ENCODE assay signal across 1 cellular context in the genomic region with DNA sequence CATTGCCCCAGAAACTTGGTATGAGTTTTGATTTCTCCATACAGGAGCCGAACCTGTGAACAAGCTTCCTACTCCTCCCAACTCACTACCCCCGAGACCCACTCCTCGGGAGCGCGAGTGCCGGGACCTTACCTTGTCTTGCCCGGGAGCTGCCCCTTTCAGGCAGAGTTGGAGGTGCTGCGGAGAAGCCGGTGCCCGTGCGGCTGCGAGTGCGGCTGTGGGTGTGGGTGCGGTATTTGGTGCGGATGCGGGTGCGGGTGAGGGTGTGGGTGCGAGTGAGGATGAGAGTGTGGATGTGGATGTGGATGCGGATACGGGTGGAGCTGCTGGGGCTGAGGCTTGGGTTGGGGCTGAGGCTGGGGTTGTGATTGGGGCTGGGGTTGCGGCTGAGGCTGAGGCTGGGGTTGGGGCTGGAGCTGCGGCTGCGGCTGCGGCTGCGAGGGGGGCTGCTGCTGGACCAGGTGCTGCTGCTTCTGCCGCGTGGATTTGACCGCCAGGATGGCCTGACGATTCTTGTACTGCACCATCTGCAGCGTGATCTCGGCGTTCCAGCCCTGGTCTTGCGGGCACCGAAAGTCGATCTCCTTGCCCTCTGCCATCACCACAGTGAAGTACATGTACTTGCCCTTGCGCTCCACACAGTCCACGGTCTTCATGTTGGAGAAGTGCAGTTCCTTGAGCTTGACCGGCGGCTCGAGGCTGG.
TF ChIP-seq lines count a peak whose summit lies in the region.

No MANE protein-coding gene starts in this region.

TF ChIP-seq in HEK293, 187 proteins besides CTCF, POLR2A, EP300 and RAD21 (continued from another document):
- peak; percentile 21; the same call in 1 of the 2 replicates for TF ChIP-seq KLF16 (tag by site-specific recombination; IDR thresholded peaks at IDR 0.05)
- TF ChIP-seq ZNF501 (tag by site-specific recombination; IDR thresholded peaks at IDR 0.05) = peak; percentile 31; the same call in 1 of the 2 replicates
- TF ChIP-seq, protein P1, sequence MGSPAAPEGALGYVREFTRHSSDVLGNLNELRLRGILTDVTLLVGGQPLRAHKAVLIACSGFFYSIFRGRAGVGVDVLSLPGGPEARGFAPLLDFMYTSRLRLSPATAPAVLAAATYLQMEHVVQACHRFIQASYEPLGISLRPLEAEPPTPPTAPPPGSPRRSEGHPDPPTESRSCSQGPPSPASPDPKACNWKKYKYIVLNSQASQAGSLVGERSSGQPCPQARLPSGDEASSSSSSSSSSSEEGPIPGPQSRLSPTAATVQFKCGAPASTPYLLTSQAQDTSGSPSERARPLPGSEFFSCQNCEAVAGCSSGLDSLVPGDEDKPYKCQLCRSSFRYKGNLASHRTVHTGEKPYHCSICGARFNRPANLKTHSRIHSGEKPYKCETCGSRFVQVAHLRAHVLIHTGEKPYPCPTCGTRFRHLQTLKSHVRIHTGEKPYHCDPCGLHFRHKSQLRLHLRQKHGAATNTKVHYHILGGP (tag by site-specific recombination; IDR thresholded peaks at IDR 0.05) = no peak
- 0 out of 2 replicates have a peak, but pooled peaks have one; percentile 4 for TF ChIP-seq ZNF146 (tag by site-specific recombination; IDR thresholded peaks at IDR 0.05)
- TF ChIP-seq ZXDB (tag by site-specific recombination; IDR thresholded peaks at IDR 0.05) = no peak
- TF ChIP-seq ZNF24 (tag by site-specific recombination; IDR thresholded peaks at IDR 0.05) = no peak
- peak; percentile 73 for TF ChIP-seq ZFHX2 (tag by site-specific recombination; conservative IDR thresholded peaks at IDR 0.05)
- no peak for TF ChIP-seq ZNF324 (tag by site-specific recombination; IDR thresholded peaks at IDR 0.05)
- 0 out of 2 replicates have a peak, but pooled peaks have one; percentile 13 for TF ChIP-seq ZEB2 (tag by site-specific recombination; IDR thresholded peaks at IDR 0.05)
- peak; percentile 80 for TF ChIP-seq GLI4 (tag by site-specific recombination; IDR thresholded peaks at IDR 0.05)
- TF ChIP-seq EGR2 (tag by site-specific recombination; IDR thresholded peaks at IDR 0.05; ENCODE audit: low read depth) = peak; percentile 77
- no peak for TF ChIP-seq BCL11A (tag by site-specific recombination; IDR thresholded peaks at IDR 0.05; ENCODE audit: low read depth)
- no peak for TF ChIP-seq MZF1 (tag by site-specific recombination; IDR thresholded peaks at IDR 0.05; ENCODE audit: borderline replicate concordance)
- TF ChIP-seq, protein P2, sequence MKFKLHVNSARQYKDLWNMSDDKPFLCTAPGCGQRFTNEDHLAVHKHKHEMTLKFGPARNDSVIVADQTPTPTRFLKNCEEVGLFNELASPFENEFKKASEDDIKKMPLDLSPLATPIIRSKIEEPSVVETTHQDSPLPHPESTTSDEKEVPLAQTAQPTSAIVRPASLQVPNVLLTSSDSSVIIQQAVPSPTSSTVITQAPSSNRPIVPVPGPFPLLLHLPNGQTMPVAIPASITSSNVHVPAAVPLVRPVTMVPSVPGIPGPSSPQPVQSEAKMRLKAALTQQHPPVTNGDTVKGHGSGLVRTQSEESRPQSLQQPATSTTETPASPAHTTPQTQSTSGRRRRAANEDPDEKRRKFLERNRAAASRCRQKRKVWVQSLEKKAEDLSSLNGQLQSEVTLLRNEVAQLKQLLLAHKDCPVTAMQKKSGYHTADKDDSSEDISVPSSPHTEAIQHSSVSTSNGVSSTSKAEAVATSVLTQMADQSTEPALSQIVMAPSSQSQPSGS (tag by site-specific recombination; IDR thresholded peaks at IDR 0.05; ENCODE audit: low read depth) = no peak
- TF ChIP-seq, protein P3, sequence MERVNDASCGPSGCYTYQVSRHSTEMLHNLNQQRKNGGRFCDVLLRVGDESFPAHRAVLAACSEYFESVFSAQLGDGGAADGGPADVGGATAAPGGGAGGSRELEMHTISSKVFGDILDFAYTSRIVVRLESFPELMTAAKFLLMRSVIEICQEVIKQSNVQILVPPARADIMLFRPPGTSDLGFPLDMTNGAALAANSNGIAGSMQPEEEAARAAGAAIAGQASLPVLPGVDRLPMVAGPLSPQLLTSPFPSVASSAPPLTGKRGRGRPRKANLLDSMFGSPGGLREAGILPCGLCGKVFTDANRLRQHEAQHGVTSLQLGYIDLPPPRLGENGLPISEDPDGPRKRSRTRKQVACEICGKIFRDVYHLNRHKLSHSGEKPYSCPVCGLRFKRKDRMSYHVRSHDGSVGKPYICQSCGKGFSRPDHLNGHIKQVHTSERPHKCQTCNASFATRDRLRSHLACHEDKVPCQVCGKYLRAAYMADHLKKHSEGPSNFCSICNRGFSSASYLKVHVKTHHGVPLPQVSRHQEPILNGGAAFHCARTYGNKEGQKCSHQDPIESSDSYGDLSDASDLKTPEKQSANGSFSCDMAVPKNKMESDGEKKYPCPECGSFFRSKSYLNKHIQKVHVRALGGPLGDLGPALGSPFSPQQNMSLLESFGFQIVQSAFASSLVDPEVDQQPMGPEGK (tag by site-specific recombination; IDR thresholded peaks at IDR 0.05) = peak; percentile 69
- peak; percentile 99 for TF ChIP-seq ZBTB20 (tag by site-specific recombination; IDR thresholded peaks at IDR 0.05)
- TF ChIP-seq ZBTB1 (tag by site-specific recombination; IDR thresholded peaks at IDR 0.05) = 0 out of 2 replicates have a peak, but pooled peaks have one; percentile 51
- TF ChIP-seq ZBTB8A (tag by site-specific recombination; IDR thresholded peaks at IDR 0.05) = peak; percentile 79
- peak; percentile 71 for TF ChIP-seq ZNF600 (tag by site-specific recombination; IDR thresholded peaks at IDR 0.05)
- no peak for TF ChIP-seq KLF10 (tag by site-specific recombination; IDR thresholded peaks at IDR 0.05)
- TF ChIP-seq REPIN1 (tag by site-specific recombination; IDR thresholded peaks at IDR 0.05; ENCODE audit: low read depth) = no peak; the same call in 1 of the 2 replicates
- no peak for TF ChIP-seq ZNF302 (tag by site-specific recombination; IDR thresholded peaks at IDR 0.05; ENCODE audit: low read depth)
- peak; percentile 87 for TF ChIP-seq ZNF2 (tag by site-specific recombination; IDR thresholded peaks at IDR 0.05)
